In the genomic region with DNA sequence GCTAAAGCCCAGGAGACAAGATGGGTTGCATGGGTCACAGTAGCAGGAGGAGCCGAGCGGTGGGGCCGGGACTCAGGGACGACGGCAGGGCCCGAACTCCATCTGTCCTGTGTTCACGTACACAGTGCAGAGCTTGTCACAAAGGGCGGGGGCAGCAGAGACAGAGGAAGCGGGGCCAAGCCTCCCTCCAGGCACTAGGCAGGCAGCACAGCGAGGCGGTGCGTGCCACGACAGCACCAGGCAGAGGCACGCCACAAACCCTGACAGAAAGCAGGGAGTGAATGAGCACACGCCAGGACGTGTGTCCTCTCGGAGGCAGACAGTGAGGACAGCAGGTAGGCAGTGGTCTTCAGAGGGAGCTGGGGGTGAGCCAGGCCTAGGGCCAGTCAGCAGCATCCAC, we compare ENCODE assay signal across 22 cellular contexts.
DNase-seq lines count a peak whose midpoint lies in the region; ATAC-seq, FAIRE-seq and TF ChIP-seq lines count a peak whose summit lies in the region.
"Had no signal": no experiment of that assay in that cellular context is flagged by ENCODE, and none has a peak within 500 bp of the region (broad histone marks: within the 10 kb centered on the region; RNA-seq: fewer than 3 reads in every experiment).

No MANE protein-coding gene starts in this region.

- peaks cover 17% of the 10 kb centered on the region for H3K4me1 Mint-ChIP-seq in progenitor cell of endocrine pancreas (ENCODE audit: low read depth)

- peaks cover 0 to 16% (median 0%) of the 10 kb centered on the region in 4 donors for H3K36me3 ChIP-seq in esophagus muscularis mucosa
- H3K36me3 ChIP-seq: MG63 had no signal

- TF ChIP-seq CTCF in progenitor cell of endocrine pancreas (IDR thresholded peaks at IDR 0.05; ENCODE audit: unreplicated experiment): no peak
- TF ChIP-seq CTCF in esophagus muscularis mucosa (IDR thresholded peaks at IDR 0.05): no peak

- H3K36me3 Mint-ChIP-seq in progenitor cell of endocrine pancreas (ENCODE audit: insufficient read depth): peaks cover 6% of the 10 kb centered on the region

- no peak for TF ChIP-seq EP300 in esophagus muscularis mucosa (IDR thresholded peaks at IDR 0.05)

- peaks cover 0 to 2% (median 0%) of the 10 kb centered on the region in 4 donors for H3K9me3 ChIP-seq in esophagus muscularis mucosa
- H3K9me3 ChIP-seq: MG63 had no signal

- peaks cover 4% of the 10 kb centered on the region for H3K9me3 Mint-ChIP-seq in progenitor cell of endocrine pancreas (ENCODE audit: low read depth)

- no peaks in the 10 kb centered on the region for H3K27me3 Mint-ChIP-seq in progenitor cell of endocrine pancreas

- H3K4me3 Mint-ChIP-seq in progenitor cell of endocrine pancreas (ENCODE audit: low read depth): no peak overlapping the region
- H3K4me3 Mint-ChIP-seq: CD8-positive, alpha-beta memory T cell had no signal

- H3K27ac Mint-ChIP-seq in progenitor cell of endocrine pancreas: peak overlapping the region; percentile 84
- H3K27ac Mint-ChIP-seq: CD8-positive, alpha-beta memory T cell had no signal

- no peak overlapping the region for H3K27ac ChIP-seq in esophagus muscularis mucosa (replicated peaks in 1 of 4)
- H3K27ac ChIP-seq: C4-2B, RWPE1, SK-N-MC had no signal

- H3K27me3 ChIP-seq in esophagus muscularis mucosa: no peaks in the 10 kb centered on the region
- H3K27me3 ChIP-seq: MG63 had no signal

- FAIRE-seq in HTR-8/SVneo (lab: Jason Lieb, UNC): peak; percentile 40
- FAIRE-seq: G401.6, GM18507, H54, K562 had no signal

- 89% methylated on average over 15 of the region's 17 CpGs for WGBS in esophagus muscularis mucosa

- no peak overlapping the region for H3K4me3 ChIP-seq in esophagus muscularis mucosa
- H3K4me3 ChIP-seq: K562, MG63, SK-N-MC had no signal

- ATAC-seq in esophagus mucosa (peak; percentile 66), HG03460 (IDR thresholded peaks at IDR 0.05; ENCODE audit: unreplicated experiment) (no peak)
- ATAC-seq: K562 had no signal

- intact Hi-C loops in esophagus muscularis mucosa (cut with DNase I): no loop called here

- peaks cover 0 to 15% (median 0%) of the 10 kb centered on the region in 4 donors for H3K4me1 ChIP-seq in esophagus muscularis mucosa

- no peak for TF ChIP-seq POLR2A in esophagus muscularis mucosa (IDR thresholded peaks at IDR 0.05; ENCODE audit: low read depth)

- no peak for DNase-seq in HTR-8/SVneo (ENCODE audit: insufficient read length, low spot score)
- DNase-seq in progenitor cell of endocrine pancreas (ENCODE audit: low spot score, unreplicated experiment): no peak
- no peak for DNase-seq in NCI-H128 (lab: John Stamatoyannopoulos, UW; ENCODE audit: unreplicated experiment)
- DNase-seq in esophagus muscularis mucosa (ENCODE audit: extremely low spot score): no peak
- no peak for DNase-seq in kidney tubule cell (ENCODE audit: low spot score)
- DNase-seq: CD8-positive, alpha-beta memory T cell; MG63; NCI-H1048; NCI-H1436; NCI-H2029; NCI-H2227 treated with DMSO at 0.1 percent for 48 hours; NCI-H510A; SHP77 treated with DMSO at 0.1 percent for 48 hours had no signal
